ENCODE assay signal across 1 cellular context in the genomic region with DNA sequence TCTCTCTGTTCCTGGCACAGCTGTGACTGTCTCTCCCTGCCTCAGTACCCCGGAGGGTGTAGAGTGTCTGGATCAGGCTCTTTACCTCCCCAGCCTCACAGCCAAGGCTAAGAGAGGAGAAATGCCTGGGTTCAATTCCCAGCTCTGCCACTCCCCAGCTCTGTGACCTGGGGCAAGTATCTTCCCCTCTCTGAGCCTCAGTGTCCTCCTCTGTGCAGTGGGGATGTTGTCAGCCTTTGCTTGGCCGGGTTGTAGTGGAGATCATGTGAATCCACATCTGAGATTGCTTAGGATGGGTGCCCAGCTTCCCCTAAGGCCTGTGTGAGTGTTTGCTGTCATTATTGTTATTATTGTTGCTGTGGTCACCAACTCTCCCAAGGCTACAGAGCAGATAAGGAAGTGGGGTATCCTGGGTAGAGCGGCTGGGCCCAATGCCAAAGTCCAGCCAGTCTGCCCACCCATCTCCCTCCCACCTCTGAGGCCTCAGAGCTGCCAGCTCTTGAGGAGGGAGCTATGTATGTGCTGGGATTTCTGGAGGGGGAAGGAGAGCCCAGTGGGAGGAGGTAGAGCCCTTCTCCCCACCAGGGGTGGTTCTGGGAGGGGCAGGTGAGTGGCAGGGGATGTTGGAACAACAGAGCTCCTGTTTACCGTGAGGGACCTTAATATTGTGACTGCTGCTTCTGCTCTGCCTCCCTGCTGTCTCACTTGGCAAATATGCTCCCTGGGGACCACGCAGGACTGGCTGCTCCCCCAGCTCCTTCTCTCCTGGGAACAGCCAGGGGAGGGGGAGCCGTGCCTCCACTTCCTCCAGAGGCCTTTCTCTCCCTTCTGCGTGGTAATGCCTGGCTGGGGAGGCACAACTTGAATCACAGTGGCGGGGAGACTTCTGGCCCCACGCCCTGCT.
A peak's percentile ranks its signal among the peaks of the same experiment; 100 is the strongest.
TF ChIP-seq lines count a peak whose summit lies in the region.

No MANE protein-coding gene starts in this region.

TF ChIP-seq in HepG2, 621 proteins besides CTCF, POLR2A, EP300 and RAD21 (continued from another document):
- TF ChIP-seq, protein P1, sequence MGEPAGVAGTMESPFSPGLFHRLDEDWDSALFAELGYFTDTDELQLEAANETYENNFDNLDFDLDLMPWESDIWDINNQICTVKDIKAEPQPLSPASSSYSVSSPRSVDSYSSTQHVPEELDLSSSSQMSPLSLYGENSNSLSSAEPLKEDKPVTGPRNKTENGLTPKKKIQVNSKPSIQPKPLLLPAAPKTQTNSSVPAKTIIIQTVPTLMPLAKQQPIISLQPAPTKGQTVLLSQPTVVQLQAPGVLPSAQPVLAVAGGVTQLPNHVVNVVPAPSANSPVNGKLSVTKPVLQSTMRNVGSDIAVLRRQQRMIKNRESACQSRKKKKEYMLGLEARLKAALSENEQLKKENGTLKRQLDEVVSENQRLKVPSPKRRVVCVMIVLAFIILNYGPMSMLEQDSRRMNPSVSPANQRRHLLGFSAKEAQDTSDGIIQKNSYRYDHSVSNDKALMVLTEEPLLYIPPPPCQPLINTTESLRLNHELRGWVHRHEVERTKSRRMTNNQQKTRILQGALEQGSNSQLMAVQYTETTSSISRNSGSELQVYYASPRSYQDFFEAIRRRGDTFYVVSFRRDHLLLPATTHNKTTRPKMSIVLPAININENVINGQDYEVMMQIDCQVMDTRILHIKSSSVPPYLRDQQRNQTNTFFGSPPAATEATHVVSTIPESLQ (CRISPR knock-in tag; conservative IDR thresholded peaks at IDR 0.05) = no peak
- TF ChIP-seq MYC (CRISPR knock-in tag; IDR thresholded peaks at IDR 0.05; ENCODE audit: borderline replicate concordance) (no peak), ZNF574 (CRISPR knock-in tag; IDR thresholded peaks at IDR 0.05) (peak; percentile 55; the same call in 1 of the 2 replicates), DPF2 (CRISPR knock-in tag; IDR thresholded peaks at IDR 0.05; ENCODE audit: borderline replicate concordance, low read depth) (no peak), ATM (IDR thresholded peaks at IDR 0.05; ENCODE audit: borderline replicate concordance) (no peak), ZNF746 (CRISPR knock-in tag; IDR thresholded peaks at IDR 0.05) (no peak), SIN3A (IDR thresholded peaks at IDR 0.05; ENCODE audit: borderline replicate concordance, low read depth, low read length) (no peak), ZNF510 (CRISPR knock-in tag; IDR thresholded peaks at IDR 0.05; ENCODE audit: low read depth) (no peak), KLF11 (CRISPR knock-in tag; IDR thresholded peaks at IDR 0.05) (no peak), ARNTL (CRISPR knock-in tag; IDR thresholded peaks at IDR 0.05) (no peak), RNF219 (CRISPR knock-in tag; IDR thresholded peaks at IDR 0.05) (no peak), ZNF367 (CRISPR knock-in tag; IDR thresholded peaks at IDR 0.05; ENCODE audit: borderline replicate concordance) (no peak), ZNF407 (CRISPR knock-in tag; IDR thresholded peaks at IDR 0.05; ENCODE audit: not compliant biosample characterization) (no peak), WIZ (CRISPR knock-in tag; IDR thresholded peaks at IDR 0.05) (no peak), ZNF44 (CRISPR knock-in tag; IDR thresholded peaks at IDR 0.05) (no peak), ZSCAN9 (CRISPR knock-in tag; IDR thresholded peaks at IDR 0.05; ENCODE audit: borderline replicate concordance) (no peak), ZNF772 (CRISPR knock-in tag; IDR thresholded peaks at IDR 0.05) (no peak)
- TF ChIP-seq, protein P2, sequence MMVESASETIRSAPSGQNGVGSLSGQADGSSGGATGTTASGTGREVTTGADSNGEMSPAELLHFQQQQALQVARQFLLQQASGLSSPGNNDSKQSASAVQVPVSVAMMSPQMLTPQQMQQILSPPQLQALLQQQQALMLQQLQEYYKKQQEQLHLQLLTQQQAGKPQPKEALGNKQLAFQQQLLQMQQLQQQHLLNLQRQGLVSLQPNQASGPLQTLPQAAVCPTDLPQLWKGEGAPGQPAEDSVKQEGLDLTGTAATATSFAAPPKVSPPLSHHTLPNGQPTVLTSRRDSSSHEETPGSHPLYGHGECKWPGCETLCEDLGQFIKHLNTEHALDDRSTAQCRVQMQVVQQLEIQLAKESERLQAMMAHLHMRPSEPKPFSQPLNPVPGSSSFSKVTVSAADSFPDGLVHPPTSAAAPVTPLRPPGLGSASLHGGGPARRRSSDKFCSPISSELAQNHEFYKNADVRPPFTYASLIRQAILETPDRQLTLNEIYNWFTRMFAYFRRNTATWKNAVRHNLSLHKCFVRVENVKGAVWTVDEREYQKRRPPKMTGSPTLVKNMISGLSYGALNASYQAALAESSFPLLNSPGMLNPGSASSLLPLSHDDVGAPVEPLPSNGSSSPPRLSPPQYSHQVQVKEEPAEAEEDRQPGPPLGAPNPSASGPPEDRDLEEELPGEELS (CRISPR knock-in tag; IDR thresholded peaks at IDR 0.05) = 0 out of 2 replicates have a peak, but pooled peaks have one; percentile 14
TF ChIP-seq in HepG2: peak in this region for 6.
